In the genomic region with DNA sequence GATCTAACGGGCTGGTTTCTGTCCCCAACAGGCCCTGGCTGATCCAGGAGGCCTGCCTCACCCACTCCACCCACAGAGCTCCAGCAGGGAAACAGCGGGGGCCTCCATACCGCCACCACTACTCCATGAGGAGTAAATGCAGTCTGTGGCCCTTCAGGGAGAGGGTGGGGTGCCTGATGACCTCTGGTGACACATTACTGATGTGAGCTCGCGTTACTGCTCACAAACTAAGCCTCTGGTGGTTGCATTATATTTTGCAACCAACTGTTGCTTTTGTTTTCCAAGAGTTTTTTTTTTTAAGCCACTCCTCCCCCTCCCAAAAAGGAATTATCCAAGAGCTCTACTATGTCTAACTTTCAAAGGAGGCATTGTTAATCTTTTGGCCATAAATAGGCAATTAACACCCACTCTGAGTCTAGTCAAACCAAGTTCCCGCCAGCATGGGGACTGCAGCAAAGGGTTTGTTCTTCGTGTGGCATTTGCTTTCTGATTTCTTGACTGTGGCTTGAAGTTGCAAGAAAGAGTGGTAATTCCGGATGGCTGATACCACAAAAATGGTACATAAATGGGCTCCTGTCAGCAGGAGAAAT, we compare ENCODE assay signal across 8 cellular contexts.
A peak's percentile ranks its signal among the peaks of the same experiment; 100 is the strongest.
DNase-seq lines count a peak whose midpoint lies in the region; ATAC-seq, FAIRE-seq and TF ChIP-seq lines count a peak whose summit lies in the region.

No MANE protein-coding gene starts in this region.

- H3K9me3 Mint-ChIP-seq in brain, result no peaks in the 10 kb centered on the region

- H3K27me3 ChIP-seq in BLaER1 (no peaks in the 10 kb centered on the region), thymus (ENCODE audit: control insufficient read depth, insufficient read depth) (no peaks in the 10 kb centered on the region)

- ATAC-seq in GM21619 (IDR thresholded peaks at IDR 0.05; ENCODE audit: unreplicated experiment), result no peak

- peak overlapping the region in 1 of 5 experiments; percentile 31 for H3K4me3 Mint-ChIP-seq in brain

- DNase-seq in left kidney (ENCODE audit: low read depth, low spot score), result peak; percentile 57
- no peak for DNase-seq in GM13976 (ENCODE audit: low spot score)
- DNase-seq in D721Med (ENCODE audit: insufficient read length, low spot score), result no peak

- H3K36me3 Mint-ChIP-seq in brain, result peaks cover 12% of the 10 kb centered on the region

- no peaks in the 10 kb centered on the region for H3K27me3 Mint-ChIP-seq in brain

- H3K9ac ChIP-seq in BLaER1, result no peak overlapping the region

- peak; percentile 30 to 34 for TF ChIP-seq CTCF in brain (conservative IDR thresholded peaks at IDR 0.05)
- TF ChIP-seq CTCF in GM13976 (IDR thresholded peaks at IDR 0.05; ENCODE audit: borderline replicate concordance, control extremely low read depth, extremely low read depth, insufficient read depth, missing control alignments), result no peak
- TF ChIP-seq CTCF in D721Med (IDR thresholded peaks at IDR 0.05; ENCODE audit: insufficient read depth, missing control alignments), result no peak

- no peak for FAIRE-seq in D721Med (lab: Jason Lieb, UNC)

- H3K27ac ChIP-seq in BLaER1, result peak overlapping the region; percentile 14; the same call in 1 of the 2 replicates
- peak overlapping the region; percentile 73 for H3K27ac ChIP-seq in KOPT-K1 (ENCODE audit: low read depth, low read length, poor library complexity, severe bottlenecking)
- peak overlapping the region; percentile 71 for H3K27ac ChIP-seq in thymus (ENCODE audit: low read depth)

- peak overlapping the region; percentile 70 for H3K4me2 ChIP-seq in BLaER1

- H3K4me1 Mint-ChIP-seq in brain, result peaks cover 85% of the 10 kb centered on the region

- H3K36me3 ChIP-seq in BLaER1, result peaks cover 81% of the 10 kb centered on the region
- peaks cover 16% of the 10 kb centered on the region for H3K36me3 ChIP-seq in KOPT-K1 (ENCODE audit: insufficient read depth, low read length)
- H3K36me3 ChIP-seq in thymus (ENCODE audit: control insufficient read depth, insufficient read depth), result peaks cover 57% of the 10 kb centered on the region

- H3K27ac Mint-ChIP-seq in brain, result peak overlapping the region; percentile 81 to 97 (median 95)

- peaks cover 85% of the 10 kb centered on the region for H3K4me1 ChIP-seq in BLaER1
- H3K4me1 ChIP-seq in thymus (ENCODE audit: control insufficient read depth, insufficient read depth, low read length), result peaks cover 81% of the 10 kb centered on the region

- H4K20me1 ChIP-seq in BLaER1, result peaks cover 99% of the 10 kb centered on the region

- H3K4me3 ChIP-seq in BLaER1, result no peak overlapping the region
- no peak overlapping the region for H3K4me3 ChIP-seq in thymus (ENCODE audit: low read length)

- H3K9me3 ChIP-seq in BLaER1 (no peaks in the 10 kb centered on the region), KOPT-K1 (ENCODE audit: insufficient read depth, low read length, poor library complexity, severe bottlenecking) (no peaks in the 10 kb centered on the region), thymus (ENCODE audit: control insufficient read depth) (no peaks in the 10 kb centered on the region)

- in situ Hi-C loops in GM13976 (cut with MboI; ENCODE audit: low sequenced_read_pairs, unreplicated experiment), result no loop called here

- 63% methylated on average over 8 of the region's 8 CpGs for WGBS in thymus

Comparison
In these comparisons a context has a peak if more than half of its experiments do, and no peak if none do; other contexts are left out.
1. H3K27ac ChIP-seq: peak in every context shown above with its lines; median percentile 73 in KOPT-K1; 71 in thymus; 14 in BLaER1.
2. CTCF ChIP-seq: peak in brain (2 of 2); none in GM13976 (single experiment) and D721Med (single experiment).